ENCODE assay signal across 2 cellular contexts in genomic region chr5:43201442-43201841, GRCh38. TPM values are rescaled to one million over a fixed set of nuclear protein-coding genes. Genes with fewer than 3 reads are reported as not detected.
"Had no signal": no experiment of that assay in that cellular context is flagged by ENCODE, and none has a peak within 500 bp of the region (broad histone marks: within the 10 kb centered on the region; RNA-seq: fewer than 3 reads in every experiment).

No MANE protein-coding gene starts in this region.

RNA-seq across cellular contexts. Expression of gene NIM1K, which starts 9.4 kb away (rescaled TPM):
- total RNA-seq: lung microvascular endothelial cell, vagina had no signal
